8 cellular contexts compared by ENCODE assay signal in genomic region chr15:90165659-90166489, GRCh38. TPM values are rescaled to one million over a fixed set of nuclear protein-coding genes. Genes with fewer than 3 reads are reported as not detected.
A peak's percentile ranks its signal among the peaks of the same experiment; 100 is the strongest.
DNase-seq lines count a peak whose midpoint lies in the region; ATAC-seq, FAIRE-seq and TF ChIP-seq lines count a peak whose summit lies in the region.

No MANE protein-coding gene starts in this region.

- H3K27me3 ChIP-seq in endothelial cell of umbilical vein (ENCODE audit: control insufficient read depth in 2 of 2, insufficient read depth in 2 of 2, low read length in 2 of 2) = no peaks in the 10 kb centered on the region

- no peak for ATAC-seq in GM18517 (IDR thresholded peaks at IDR 0.05; ENCODE audit: unreplicated experiment)
- ATAC-seq in effector memory CD8-positive, alpha-beta T cell (replicated peaks) = no peak

- TF ChIP-seq POLR2A in endothelial cell of umbilical vein (IDR thresholded peaks at IDR 0.05; ENCODE audit: low read depth, low read length) = no peak

- no peaks in the 10 kb centered on the region for H3K9me1 ChIP-seq in endothelial cell of umbilical vein (replicated peaks; ENCODE audit: control insufficient read depth, extremely low read depth, insufficient read depth, low read length)

- H3K36me3 Mint-ChIP-seq in activated CD4-positive, alpha-beta T cell treated with anti-CD3 and anti-CD28 coated beads, Interleukin-2, amount 10 ng/mL, durations not matched to agents 24 days and 14 days (ENCODE audit: low read depth) = no peaks in the 10 kb centered on the region
- H3K36me3 Mint-ChIP-seq in nephron progenitor cell (ENCODE audit: low read depth) = no peaks in the 10 kb centered on the region
- no peaks in the 10 kb centered on the region for H3K36me3 Mint-ChIP-seq in effector memory CD8-positive, alpha-beta T cell (ENCODE audit: insufficient read depth)

- DNase-seq in activated CD4-positive, alpha-beta T cell treated with anti-CD3 and anti-CD28 coated beads, Interleukin-2, amount 10 ng/mL, durations not matched to agents 24 days and 14 days = peak; percentile 75
- DNase-seq in activated CD4-positive, alpha-beta T cell treated with anti-CD3 and anti-CD28 coated beads, Interleukin-2, amount 50 U/mL, for 1 hour = no peak
- DNase-seq in HT-29 (ENCODE audit: low spot score) = peak; percentile 97
- DNase-seq in RWPE1 (ENCODE audit: low spot score) = peak; percentile 96
- peak; percentile 95 for DNase-seq in endothelial cell of umbilical vein (ENCODE audit: low read depth, low spot score)
- DNase-seq in nephron progenitor cell = peak; percentile 49
- DNase-seq in effector memory CD8-positive, alpha-beta T cell = no peak

- H3K27ac ChIP-seq in RWPE1 (peak overlapping the region; percentile 94), endothelial cell of umbilical vein (ENCODE audit: insufficient read depth, low read depth, low read length) (peak overlapping the region; percentile 71)

- H3K4me3 ChIP-seq in endothelial cell of umbilical vein (replicated peaks in 1 of 3; ENCODE audit: insufficient read depth in 1 of 3, low read depth in 1 of 3, low read length in 3 of 3) = no peak overlapping the region

- peaks cover 4% of the 10 kb centered on the region for H3K27me3 Mint-ChIP-seq in activated CD4-positive, alpha-beta T cell treated with anti-CD3 and anti-CD28 coated beads, Interleukin-2, amount 10 ng/mL, durations not matched to agents 24 days and 14 days
- H3K27me3 Mint-ChIP-seq in nephron progenitor cell (ENCODE audit: low read depth, poor library complexity) = peaks cover 7% of the 10 kb centered on the region
- H3K27me3 Mint-ChIP-seq in effector memory CD8-positive, alpha-beta T cell = peaks cover 0 to 17% of the 10 kb centered on the region in 2 donors

- POLR2A ChIA-PET in RWPE1 (lab: Yijun Ruan, JAX; ENCODE audit: low non-redundant PET) = interaction anchor here (0.7 kb wide), 1 partner anchor 18 kb away, joined by 3 read pairs; no protein-coding TSS in a partner anchor
- POLR2A ChIA-PET in endothelial cell of umbilical vein (lab: Charles Lee) = interaction anchor here (0.6 to 0.9 kb wide), 2 partner anchors 35 to 486 kb away, joined by 3 to 6 read pairs; partner anchors contain the start of gene SEMA4B

- H3K79me2 ChIP-seq in endothelial cell of umbilical vein (ENCODE audit: control insufficient read depth, insufficient read depth, low read length) = no peaks in the 10 kb centered on the region

- CTCF ChIA-PET in RWPE1 (lab: Yijun Ruan, JAX) (no interaction called here), endothelial cell of umbilical vein (lab: Charles Lee) (interaction anchor here (1.0 to 4.3 kb wide), 6 partner anchors 16 to 84 kb away, joined by 3 to 22 read pairs (median 4); partner anchors contain the start of genes SEMA4B and TTLL13)

- peak overlapping the region; percentile 46 for H3K4me2 ChIP-seq in endothelial cell of umbilical vein (ENCODE audit: insufficient read depth, low read length)

- H3K36me3 ChIP-seq in endothelial cell of umbilical vein (ENCODE audit: control insufficient read depth in 2 of 2, extremely low read depth in 1 of 2, insufficient read depth in 2 of 2, low read length in 2 of 2) = no peaks in the 10 kb centered on the region

- peak overlapping the region; percentile 80 for H3K27ac Mint-ChIP-seq in activated CD4-positive, alpha-beta T cell treated with anti-CD3 and anti-CD28 coated beads, Interleukin-2, amount 10 ng/mL, durations not matched to agents 24 days and 14 days
- peak overlapping the region; percentile 92 for H3K27ac Mint-ChIP-seq in nephron progenitor cell
- H3K27ac Mint-ChIP-seq in effector memory CD8-positive, alpha-beta T cell = no peak overlapping the region

- BruUV-seq in endothelial cell of umbilical vein (replicated peaks; lab: Mats Ljungman, UMichigan) = no TSS peak

- intact Hi-C loops in activated CD4-positive, alpha-beta T cell treated with anti-CD3 and anti-CD28 coated beads, Interleukin-2, amount 10 ng/mL, durations not matched to agents 24 days and 14 days (cut with micrococcal nuclease) = loop anchor here (2.0 kb wide), 1 partner anchor 67 kb away; no protein-coding TSS in a partner anchor
- intact Hi-C loops in endothelial cell of umbilical vein (cut with micrococcal nuclease) = no loop called here

- H2AFZ ChIP-seq in endothelial cell of umbilical vein (ENCODE audit: low read depth, low read length) = no peak overlapping the region

- peak; percentile 100 for FAIRE-seq in endothelial cell of umbilical vein (lab: Jason Lieb, UNC)

- H3K4me1 ChIP-seq in endothelial cell of umbilical vein (ENCODE audit: control insufficient read depth, extremely low read depth, insufficient read depth, low read length) = peaks cover 18% of the 10 kb centered on the region

- H3K4me1 Mint-ChIP-seq in activated CD4-positive, alpha-beta T cell treated with anti-CD3 and anti-CD28 coated beads, Interleukin-2, amount 10 ng/mL, durations not matched to agents 24 days and 14 days = peaks cover 28% of the 10 kb centered on the region
- H3K4me1 Mint-ChIP-seq in nephron progenitor cell = peaks cover 44% of the 10 kb centered on the region
- no peaks in the 10 kb centered on the region for H3K4me1 Mint-ChIP-seq in effector memory CD8-positive, alpha-beta T cell (ENCODE audit: low read depth in 2 of 2)

- TF ChIP-seq CTCF in RWPE1 (conservative IDR thresholded peaks at IDR 0.05; ENCODE audit: low read depth) (no peak), endothelial cell of umbilical vein (IDR thresholded peaks at IDR 0.05; ENCODE audit: extremely low read depth in 1 of 2, insufficient read depth in 1 of 2, low read depth in 1 of 2, low read length in 2 of 2) (no peak), nephron progenitor cell (IDR thresholded peaks at IDR 0.05) (no peak)

- no peaks in the 10 kb centered on the region for H3K9me3 ChIP-seq in endothelial cell of umbilical vein (replicated peaks; ENCODE audit: control insufficient read depth, insufficient read depth, low read length)

- H3K9me3 Mint-ChIP-seq in activated CD4-positive, alpha-beta T cell treated with anti-CD3 and anti-CD28 coated beads, Interleukin-2, amount 10 ng/mL, durations not matched to agents 24 days and 14 days = no peaks in the 10 kb centered on the region
- peaks cover 5% of the 10 kb centered on the region for H3K9me3 Mint-ChIP-seq in nephron progenitor cell
- H3K9me3 Mint-ChIP-seq in effector memory CD8-positive, alpha-beta T cell = no peaks in the 10 kb centered on the region

- dilution Hi-C loops in endothelial cell of umbilical vein (cut with MboI; ENCODE audit: extremely low pct_ligation_motif_present, low sequenced_read_pairs) = no loop called here

- H4K20me1 ChIP-seq in endothelial cell of umbilical vein (replicated peaks; ENCODE audit: control insufficient read depth, extremely low read depth, insufficient read depth, low read length) = no peaks in the 10 kb centered on the region

- peak overlapping the region; percentile 43 for H3K4me3 Mint-ChIP-seq in activated CD4-positive, alpha-beta T cell treated with anti-CD3 and anti-CD28 coated beads, Interleukin-2, amount 10 ng/mL, durations not matched to agents 24 days and 14 days
- no peak overlapping the region for H3K4me3 Mint-ChIP-seq in nephron progenitor cell
- H3K4me3 Mint-ChIP-seq in effector memory CD8-positive, alpha-beta T cell = no peak overlapping the region

- H3K9ac ChIP-seq in endothelial cell of umbilical vein (replicated peaks; ENCODE audit: extremely low read depth, insufficient read depth, low read length) = no peak overlapping the region

TF ChIP-seq in endothelial cell of umbilical vein, 7 proteins besides CTCF, POLR2A, EP300 and RAD21:
- TF ChIP-seq GATA2 (IDR thresholded peaks at IDR 0.05; ENCODE audit: insufficient read depth, insufficient read length, low read depth, low read length) = peak; percentile 94
- TF ChIP-seq MAX (IDR thresholded peaks at IDR 0.05; ENCODE audit: insufficient read depth, insufficient read length) = peak; percentile 17
- TF ChIP-seq EZH2 (IDR thresholded peaks at IDR 0.05; ENCODE audit: borderline replicate concordance, low read depth, low read length, severe bottlenecking) = no peak
- TF ChIP-seq POLR2AphosphoS5 (IDR thresholded peaks at IDR 0.05; ENCODE audit: insufficient read depth, low read depth, low read length) = peak; percentile 61
- TF ChIP-seq MYC (IDR thresholded peaks at IDR 0.05; ENCODE audit: low read depth, low read length) = peak; percentile 34
- TF ChIP-seq JUN (IDR thresholded peaks at IDR 0.05; ENCODE audit: borderline replicate concordance, insufficient read depth, insufficient read length, low read depth) = peak; percentile 74
- TF ChIP-seq FOS (IDR thresholded peaks at IDR 0.05; ENCODE audit: borderline replicate concordance, insufficient read depth, low read length) = peak; percentile 97

RNA-seq across cellular contexts. Expression of gene SEMA4B, which starts 35.3 kb away (rescaled TPM):
- 17.5 and 18.9 TPM in 2 replicates for total RNA-seq in activated CD4-positive, alpha-beta T cell treated with anti-CD3 and anti-CD28 coated beads, Interleukin-2, amount 10 ng/mL, durations not matched to agents 24 days and 14 days
- total RNA-seq in HT-29 (2014; rRNA removed; shearing (Covaris generic)) = 198 and 272 TPM in 2 replicates
- 7.1 and 7.8 TPM in 2 replicates for total RNA-seq in endothelial cell of umbilical vein
- polyA plus RNA-seq in endothelial cell of umbilical vein = 6.1 and 7.5 TPM in 2 replicates
- 4.0 and 4.6 TPM in 2 replicates for polyA plus RNA-seq in endothelial cell of umbilical vein (2011; cell fraction: cytosol; rRNA removed)
- 5.5 and 6.2 TPM in 2 replicates for polyA plus RNA-seq in endothelial cell of umbilical vein (2011; cell fraction: nucleus; rRNA removed)
- polyA plus RNA-seq in endothelial cell of umbilical vein (2012) = 12.0 and 13.0 TPM in 2 replicates
- 6.9 and 13.6 TPM in 2 replicates for polyA minus RNA-seq in endothelial cell of umbilical vein
- 23.8 TPM for polyA minus RNA-seq in endothelial cell of umbilical vein (2011; cell fraction: cytosol; rRNA and poly(A)+ RNA removed)
- 6.3 and 9.6 TPM in 2 replicates for polyA minus RNA-seq in endothelial cell of umbilical vein (2011; cell fraction: nucleus; rRNA and poly(A)+ RNA removed)

Comparison
In these comparisons a context has a peak if more than half of its experiments do, and no peak if none do; other contexts are left out.
1. DNase-seq: peak in activated CD4-positive, alpha-beta T cell treated with anti-CD3 and anti-CD28 coated beads, Interleukin-2, amount 10 ng/mL, durations not matched to agents 24 days and 14 days (single experiment), HT-29 (single experiment), RWPE1 (single experiment), endothelial cell of umbilical vein (single experiment) and nephron progenitor cell (single experiment); none in activated CD4-positive, alpha-beta T cell treated with anti-CD3 and anti-CD28 coated beads, Interleukin-2, amount 50 U/mL, for 1 hour (single experiment) and effector memory CD8-positive, alpha-beta T cell (0 of 3).
2. H3K27ac Mint-ChIP-seq: peak in activated CD4-positive, alpha-beta T cell treated with anti-CD3 and anti-CD28 coated beads, Interleukin-2, amount 10 ng/mL, durations not matched to agents 24 days and 14 days (single experiment) and nephron progenitor cell (single experiment); none in effector memory CD8-positive, alpha-beta T cell (0 of 2).
3. RNA of gene SEMA4B, which starts 35.3 kb away (total RNA-seq): 198 to 272 TPM in HT-29; 17.5 to 18.9 TPM in activated CD4-positive, alpha-beta T cell treated with anti-CD3 and anti-CD28 coated beads, Interleukin-2, amount 10 ng/mL, durations not matched to agents 24 days and 14 days and 7.1 to 7.8 TPM in endothelial cell of umbilical vein; every median in the first group is over 10 times any median in the second.